In genomic region chr17:30433514-30433913, GRCh38 we compare ENCODE assay signal across 12 cellular contexts. TPM values are rescaled to one million over a fixed set of nuclear protein-coding genes. Genes with fewer than 3 reads are reported as not detected.
A peak's percentile ranks its signal among the peaks of the same experiment; 100 is the strongest.
DNase-seq lines count a peak whose midpoint lies in the region; ATAC-seq, FAIRE-seq and TF ChIP-seq lines count a peak whose summit lies in the region.
"Had no signal": no experiment of that assay in that cellular context is flagged by ENCODE, and none has a peak within 500 bp of the region (broad histone marks: within the 10 kb centered on the region; RNA-seq: fewer than 3 reads in every experiment).

No MANE protein-coding gene starts in this region.

- FAIRE-seq in A549 (lab: Jason Lieb, UNC) (peak; percentile 97), kidney (lab: Jason Lieb, UNC) (no peak)

- H3K4me3 ChIP-seq in A549, result no peak overlapping the region
- H3K4me3 ChIP-seq in PC-3 (ENCODE audit: low read length), result no peak overlapping the region
- no peak overlapping the region for H3K4me3 ChIP-seq in fibroblast of the aortic adventitia (ENCODE audit: low read depth, low read length)
- no peak overlapping the region for H3K4me3 ChIP-seq in transverse colon
- H3K4me3 ChIP-seq in kidney (ENCODE audit: low read length in 2 of 2), result no peak overlapping the region

- H3F3A ChIP-seq in PC-3 (ENCODE audit: low read length, unreplicated experiment), result no peaks in the 10 kb centered on the region

- H3K27me3 ChIP-seq in PC-3 (ENCODE audit: low read length), result no peaks in the 10 kb centered on the region
- no peaks in the 10 kb centered on the region for H3K27me3 ChIP-seq in transverse colon

- H3K27ac ChIP-seq in A549 (peak overlapping the region in 1 of 2 experiments; percentile 25; a peak in 2 of 6 replicates), PC-3 (ENCODE audit: low read length) (no peak overlapping the region), transverse colon (no peak overlapping the region), kidney (ENCODE audit: low read depth in 2 of 2, low read length in 2 of 2) (no peak overlapping the region)
- H3K27ac ChIP-seq: KMS-11, parathyroid adenoma had no signal

- peaks cover 12% of the 10 kb centered on the region for H3K4me1 ChIP-seq in A549
- H3K4me1 ChIP-seq in PC-3 (ENCODE audit: insufficient read depth, low read length), result peaks cover 8% of the 10 kb centered on the region; the same call in 1 of the 2 replicates
- no peaks in the 10 kb centered on the region for H3K4me1 ChIP-seq in transverse colon
- no peaks in the 10 kb centered on the region for H3K4me1 ChIP-seq in kidney (ENCODE audit: control insufficient read depth in 1 of 2, insufficient read depth in 1 of 2, low read depth in 1 of 2, low read length in 2 of 2)
- H3K4me1 ChIP-seq: parathyroid adenoma had no signal

- no peak overlapping the region for H2AFZ ChIP-seq in PC-3 (ENCODE audit: low read length)
- H2AFZ ChIP-seq: parathyroid adenoma had no signal

- H3K79me2 ChIP-seq in PC-3 (ENCODE audit: low read length), result no peaks in the 10 kb centered on the region
- H3K79me2 ChIP-seq: parathyroid adenoma had no signal

- no peaks in the 10 kb centered on the region for H4K20me1 ChIP-seq in PC-3 (ENCODE audit: low read length)

- H3K4me2 ChIP-seq in A549 (peak overlapping the region; percentile 14), PC-3 (ENCODE audit: low read length) (no peak overlapping the region)
- H3K4me2 ChIP-seq: KMS-11 had no signal

- WGBS in A549 (ENCODE audit: missing lambda C conversion rate), result 69% methylated on average over 1 of the region's 1 CpG
- 80 to 100% methylated on average over 1 of the region's 1 CpG for WGBS in transverse colon (ENCODE audit: low coverage in 1 of 2), 2 donors

- CTCF ChIA-PET in A549 (lab: Yijun Ruan, JAX), result interaction anchor here (0.6 to 1.4 kb wide), 6 partner anchors 16 to 307 kb away, joined by 3 to 5 read pairs (median 3); partner anchors contain the start of gene GOSR1
- CTCF ChIA-PET in PC-3 (lab: Charles Lee), result no interaction called here

- no peak overlapping the region for H3K9ac ChIP-seq in PC-3 (ENCODE audit: low read length)
- no peak overlapping the region for H3K9ac ChIP-seq in kidney (ENCODE audit: low read length in 2 of 2)
- H3K9ac ChIP-seq: KMS-11, parathyroid adenoma had no signal

- peak; percentile 20 to 68 for DNase-seq in A549 (ENCODE audit: low read depth in 1 of 2, low spot score in 1 of 2)
- DNase-seq in HK-2 (ENCODE audit: unreplicated experiment), result peak; percentile 34
- peak; percentile 78 for DNase-seq in PC-3
- DNase-seq in fibroblast of the aortic adventitia (ENCODE audit: low read depth), result peak; percentile 86
- no peak for DNase-seq in stimulated activated naive CD8-positive, alpha-beta T cell treated with anti-CD3 and anti-CD28 coated beads, Interleukin-15, Interleukin-2, amounts not matched to agents 100 U/mL and 50 U/mL, for 24 hours
- DNase-seq in transverse colon, result no peak
- DNase-seq in kidney, result no peak
- DNase-seq: C1 segment of cervical spinal cord had no signal

- intact Hi-C loops in PC-3 (cut with micrococcal nuclease) (no loop called here), transverse colon (cut with DNase I; ENCODE audit: low total_unique reads) (no loop called here), kidney (cut with DNase I) (no loop called here)

- H3K9me2 ChIP-seq in PC-3 (replicated peaks; ENCODE audit: low read length), result no peaks in the 10 kb centered on the region

- POLR2A ChIA-PET in A549 (lab: Yijun Ruan, JAX), result no interaction called here
- POLR2A ChIA-PET in PC-3 (lab: Charles Lee; ENCODE audit: unreplicated experiment), result no interaction called here

- H3K9me3 ChIP-seq in A549 (no peaks in the 10 kb centered on the region), PC-3 (ENCODE audit: low read length) (no peaks in the 10 kb centered on the region), transverse colon (no peaks in the 10 kb centered on the region), kidney (ENCODE audit: control insufficient read depth in 1 of 2, low read length in 2 of 2) (no peaks in the 10 kb centered on the region)

- in situ Hi-C loops in transverse colon (cut with MboI; ENCODE audit: low pct_ligation_motif_present in 1 of 4, low pct_unique_long_range_greater_than_20kb in 1 of 4, low sequenced_read_pairs in 3 of 4), result no loop called here

- TF ChIP-seq POLR2A in A549 (IDR thresholded peaks at IDR 0.05; ENCODE audit: low read length) (no peak), transverse colon (IDR thresholded peaks at IDR 0.05) (no peak)

- no peak for TF ChIP-seq CTCF in A549 (IDR thresholded peaks at IDR 0.05)
- TF ChIP-seq CTCF in PC-3 (conservative IDR thresholded peaks at IDR 0.05; ENCODE audit: low read depth, low read length), result no peak
- TF ChIP-seq CTCF in fibroblast of the aortic adventitia (IDR thresholded peaks at IDR 0.05; ENCODE audit: insufficient read depth, low read length), result no peak
- TF ChIP-seq CTCF in transverse colon (IDR thresholded peaks at IDR 0.05), result no peak
- no peak for TF ChIP-seq CTCF in kidney (IDR thresholded peaks at IDR 0.05; ENCODE audit: borderline replicate concordance, extremely low read depth, insufficient read depth)

- no TSS peak for BruUV-seq in PC-3 (replicated peaks; lab: Mats Ljungman, UMichigan)

- H3K36me3 ChIP-seq in PC-3 (ENCODE audit: low read depth, low read length) (peaks cover 11% of the 10 kb centered on the region; the same call in 1 of the 2 replicates), transverse colon (peaks cover 0 to 14% (median 5%) of the 10 kb centered on the region in 4 donors), kidney (ENCODE audit: control insufficient read depth in 1 of 2, insufficient read depth in 2 of 2, low read length in 2 of 2) (peaks cover 0 to 22% of the 10 kb centered on the region in 2 donors)

- TF ChIP-seq EP300 in A549 (IDR thresholded peaks at IDR 0.05), result no peak
- TF ChIP-seq EP300 in transverse colon (IDR thresholded peaks at IDR 0.05; ENCODE audit: low read depth), result no peak

- ATAC-seq in A549, result peak; percentile 81 to 87; a peak in 5 of 6 replicates
- ATAC-seq in PC-3, result peak; percentile 60
- ATAC-seq in stimulated activated naive CD8-positive, alpha-beta T cell treated with anti-CD3 and anti-CD28 coated beads, Interleukin-15, Interleukin-2, amounts not matched to agents 100 U/mL and 50 U/mL, for 24 hours, result no peak
- ATAC-seq in HG02678 (IDR thresholded peaks at IDR 0.05; ENCODE audit: unreplicated experiment), result no peak
- ATAC-seq: activated CD4-positive, CD25-positive, alpha-beta regulatory T cell treated with anti-CD3 and anti-CD28 coated beads, Interleukin-2, amount 50 U/mL, for 24 hours had no signal

- TF ChIP-seq RAD21 in A549 (conservative IDR thresholded peaks at IDR 0.05 in 1 of 2, IDR thresholded peaks at IDR 0.05 in 1 of 2), result no peak

TF ChIP-seq in A549, 52 proteins besides CTCF, POLR2A, EP300 and RAD21:
- TF ChIP-seq E2F6 (IDR thresholded peaks at IDR 0.05; ENCODE audit: borderline replicate concordance, low read depth), result no peak
- TF ChIP-seq FOSL2 (IDR thresholded peaks at IDR 0.05), result no peak
- 0 out of 2 replicates have a peak, but pooled peaks have one; percentile 21 for TF ChIP-seq FOSL2 (CRISPR knock-in tag; IDR thresholded peaks at IDR 0.05)

RNA-seq across cellular contexts. Expression of gene GOSR1, which starts 43.7 kb away (rescaled TPM):
- polyA plus RNA-seq in A549 (2011; rRNA removed), result 46.1 and 49.6 TPM in 2 replicates
- 10.9 and 14.3 TPM in 2 replicates for polyA plus RNA-seq in A549 (2012; cell fraction: cytosol; rRNA removed)
- polyA plus RNA-seq in A549 (2012; cell fraction: nucleus; rRNA removed), result 15.4 and 17.7 TPM in 2 replicates
- polyA plus RNA-seq in A549 (2017; fragmentation: RNase III; extraction: RNeasy Plus Mini Kit Qiagen cat#74134 plus additional on column Dnase treatment), result 45.1 to 55.4 TPM (median 48.8 TPM) in 3 replicates
- polyA minus RNA-seq in A549 (2011; rRNA and poly(A)+ RNA removed), result 41.5 and 51.0 TPM in 2 replicates
- 14.2 and 22.2 TPM in 2 replicates for total RNA-seq in PC-3 (2014; rRNA removed)
- total RNA-seq in fibroblast of the aortic adventitia (ENCODE audit: low replicate concordance), result 17.0 and 39.4 TPM in 2 replicates
- 10 to 100 TPM; 27.3 to 56.1 (median 42.1) TPM for total RNA-seq in transverse colon
- 65.6 TPM for total RNA-seq in kidney
- polyA plus RNA-seq in kidney (ENCODE audit: insufficient read depth, low read depth, low replicate concordance), result 16.8 TPM

RNA-seq across cellular contexts. Expression of gene CPD, which starts 54.8 kb away (rescaled TPM):
- polyA plus RNA-seq in A549 (2011; rRNA removed), result 83.3 and 97.2 TPM in 2 replicates
- polyA plus RNA-seq in A549 (2012; cell fraction: cytosol; rRNA removed), result 7.0 TPM in 2 replicates
- polyA plus RNA-seq in A549 (2012; cell fraction: nucleus; rRNA removed), result 8.9 and 9.8 TPM in 2 replicates
- polyA plus RNA-seq in A549 (2017; fragmentation: RNase III; extraction: RNeasy Plus Mini Kit Qiagen cat#74134 plus additional on column Dnase treatment), result 22.4 to 27.7 TPM (median 26.9 TPM) in 3 replicates
- 125 and 150 TPM in 2 replicates for polyA minus RNA-seq in A549 (2011; rRNA and poly(A)+ RNA removed)
- 23.0 and 30.9 TPM in 2 replicates for total RNA-seq in PC-3 (2014; rRNA removed)
- total RNA-seq in fibroblast of the aortic adventitia (ENCODE audit: low replicate concordance), result 92.9 and 102 TPM in 2 replicates
- total RNA-seq in transverse colon, result 100 to 1,000 TPM in 3 of 4 donors, 10 to 100 TPM in 1; 92.0 to 488 (median 105) TPM
- 139 TPM for total RNA-seq in kidney
- 11.6 TPM for polyA plus RNA-seq in kidney (ENCODE audit: insufficient read depth, low read depth, low replicate concordance)

Comparison
In these comparisons a context has a peak if more than half of its experiments do, and no peak if none do; other contexts are left out.
1. ATAC-seq: peak in A549 (2 of 2) and PC-3 (single experiment); none in stimulated activated naive CD8-positive, alpha-beta T cell treated with anti-CD3 and anti-CD28 coated beads, Interleukin-15, Interleukin-2, amounts not matched to agents 100 U/mL and 50 U/mL, for 24 hours (single experiment) and HG02678 (single experiment).
2. DNase-seq: peak in A549 (2 of 2), HK-2 (single experiment), PC-3 (single experiment) and fibroblast of the aortic adventitia (single experiment); none in stimulated activated naive CD8-positive, alpha-beta T cell treated with anti-CD3 and anti-CD28 coated beads, Interleukin-15, Interleukin-2, amounts not matched to agents 100 U/mL and 50 U/mL, for 24 hours (single experiment), transverse colon (single experiment) and kidney (single experiment).